ENCODE assay signal across 10 cellular contexts in genomic region chr1:26960625-26960966, GRCh38. TPM values are rescaled to one million over a fixed set of nuclear protein-coding genes. Genes with fewer than 3 reads are reported as not detected.
DNase-seq lines count a peak whose midpoint lies in the region; ATAC-seq and TF ChIP-seq lines count a peak whose summit lies in the region.
"Had no signal": no experiment of that assay in that cellular context is flagged by ENCODE, and none has a peak within 500 bp of the region (broad histone marks: within the 10 kb centered on the region; RNA-seq: fewer than 3 reads in every experiment).

No MANE protein-coding gene starts in this region.

- BruUV-seq in mammary epithelial cell (replicated peaks; lab: Mats Ljungman, UMichigan), result TSS peak; percentile 24

- no peaks in the 10 kb centered on the region for H4K20me1 ChIP-seq in mammary epithelial cell (ENCODE audit: insufficient read depth, low read length)

- no peak for DNase-seq in activated naive CD4-positive, alpha-beta T cell treated with anti-CD3 and anti-CD28 coated beads, Interleukin-2, amount 10 ng/mL, durations not matched to agents 7 days and 5 days
- DNase-seq in activated naive CD4-positive, alpha-beta T cell treated with Interleukin-2 at 50 U/mL for 16 hours, result no peak
- DNase-seq in mammary epithelial cell (no peak), lower lobe of right lung (no peak), transverse colon (no peak), substantia nigra (lab: John Stamatoyannopoulos, UW) (no peak), SKM-1 treated with dmso at 0.1 percent for 144 hours (lab: John Stamatoyannopoulos, UW; ENCODE audit: unreplicated experiment) (no peak)
- DNase-seq: BE2C, SIG-M5 had no signal

- no peaks in the 10 kb centered on the region for H3K36me3 ChIP-seq in mammary epithelial cell (ENCODE audit: insufficient read depth, low read length)
- no peaks in the 10 kb centered on the region for H3K36me3 ChIP-seq in lower lobe of right lung
- no peaks in the 10 kb centered on the region for H3K36me3 ChIP-seq in transverse colon
- H3K36me3 ChIP-seq: BE2C had no signal

- peaks cover 69% of the 10 kb centered on the region for H3K79me2 ChIP-seq in mammary epithelial cell (ENCODE audit: insufficient read depth, low read length)

- peak in 1 of 2 donors; percentile 3 for ATAC-seq in lower lobe of right lung
- ATAC-seq in GM19467 (IDR thresholded peaks at IDR 0.05; ENCODE audit: unreplicated experiment), result no peak

- H3K27ac ChIP-seq in mammary epithelial cell (ENCODE audit: insufficient read depth, low read depth, low read length) (peak overlapping the region; percentile 85), lower lobe of right lung (peak overlapping the region; percentile 75), transverse colon (peak overlapping the region; percentile 64 to 83 (median 78)), substantia nigra (ENCODE audit: low read depth, low read length, poor library complexity, severe bottlenecking) (no peak overlapping the region)

- H3K9me3 Mint-ChIP-seq in activated naive CD4-positive, alpha-beta T cell treated with anti-CD3 and anti-CD28 coated beads, Interleukin-2, amount 10 ng/mL, durations not matched to agents 7 days and 5 days, result peaks cover 3% of the 10 kb centered on the region

- dilution Hi-C loops in mammary epithelial cell (cut with HindIII; ENCODE audit: low sequenced_read_pairs), result loop anchor here (5.0 kb wide), 2 partner anchors 37 to 58 kb away; partner anchors contain the start of gene GPATCH3

- H3K27me3 Mint-ChIP-seq in activated naive CD4-positive, alpha-beta T cell treated with anti-CD3 and anti-CD28 coated beads, Interleukin-2, amount 10 ng/mL, durations not matched to agents 7 days and 5 days, result peaks cover 71% of the 10 kb centered on the region

- no peak for TF ChIP-seq POLR2A in transverse colon (IDR thresholded peaks at IDR 0.05)

- H3K27ac Mint-ChIP-seq in activated naive CD4-positive, alpha-beta T cell treated with anti-CD3 and anti-CD28 coated beads, Interleukin-2, amount 10 ng/mL, durations not matched to agents 7 days and 5 days, result no peak overlapping the region

- H3K27me3 ChIP-seq in mammary epithelial cell (ENCODE audit: insufficient read depth, low read length) (no peaks in the 10 kb centered on the region), lower lobe of right lung (ENCODE audit: low read depth) (peaks cover 33% of the 10 kb centered on the region), transverse colon (peaks cover 44% of the 10 kb centered on the region)

- intact Hi-C loops in mammary epithelial cell (cut with micrococcal nuclease) (loop anchor here (2.0 kb wide), 1 partner anchor 66 kb away; no protein-coding TSS in a partner anchor), lower lobe of right lung (cut with DNase I) (no loop called here), transverse colon (cut with DNase I; ENCODE audit: low total_unique reads) (loop anchor here (5.0 kb wide), 1 partner anchor 112 kb away; no protein-coding TSS in a partner anchor)

- peak overlapping the region; percentile 97 for H3K4me2 ChIP-seq in mammary epithelial cell (ENCODE audit: insufficient read depth, low read depth, low read length)

- H3K4me3 ChIP-seq in mammary epithelial cell (replicated peaks in 1 of 3; ENCODE audit: insufficient read depth in 1 of 3, low read depth in 2 of 3, low read length in 3 of 3), result peak overlapping the region; percentile 92 to 99 (median 98)
- peak overlapping the region; percentile 64 for H3K4me3 ChIP-seq in lower lobe of right lung
- H3K4me3 ChIP-seq in transverse colon, result peak overlapping the region; percentile 25 to 71 (median 64)

- no peaks in the 10 kb centered on the region for H3K36me3 Mint-ChIP-seq in activated naive CD4-positive, alpha-beta T cell treated with anti-CD3 and anti-CD28 coated beads, Interleukin-2, amount 10 ng/mL, durations not matched to agents 7 days and 5 days

- peak overlapping the region; percentile 74 for H3K4me3 Mint-ChIP-seq in activated naive CD4-positive, alpha-beta T cell treated with anti-CD3 and anti-CD28 coated beads, Interleukin-2, amount 10 ng/mL, durations not matched to agents 7 days and 5 days

- H3K4me1 ChIP-seq in mammary epithelial cell (ENCODE audit: insufficient read depth, low read length) (peaks cover 33% of the 10 kb centered on the region), lower lobe of right lung (peaks cover 17% of the 10 kb centered on the region), transverse colon (peaks cover 0 to 20% (median 12%) of the 10 kb centered on the region in 4 donors)
- H3K4me1 ChIP-seq: BE2C had no signal

- H3K9ac ChIP-seq in mammary epithelial cell (ENCODE audit: insufficient read depth, low read length), result peak overlapping the region; percentile 96

- WGBS in mammary epithelial cell (ENCODE audit: low coverage, missing lambda C conversion rate), result 0% methylated on average over 3 of the region's 3 CpGs
- WGBS in transverse colon (ENCODE audit: low coverage in 1 of 2), 2 donors, result 27% methylated on average over 3 of the region's 3 CpGs; no CpG with 5 or more reads in 1 of the 2 donors

- peak overlapping the region; percentile 84 for H2AFZ ChIP-seq in mammary epithelial cell (ENCODE audit: low read depth, low read length)

- CTCF ChIA-PET in activated naive CD4-positive, alpha-beta T cell treated with anti-CD3 and anti-CD28 coated beads, Interleukin-2, amount 10 ng/mL, durations not matched to agents 7 days and 5 days (lab: Charles Lee), result interaction anchor here (0.9 kb wide), 1 partner anchor 9 kb away, joined by 3 read pairs; no protein-coding TSS in a partner anchor
- CTCF ChIA-PET in mammary epithelial cell (lab: Charles Lee; ENCODE audit: low non-redundant PET), result interaction anchor here (0.7 kb wide), 1 partner anchor 339 kb away, joined by 4 read pairs; no protein-coding TSS in a partner anchor

- in situ Hi-C loops in mammary epithelial cell (cut with MboI; ENCODE audit: low sequenced_read_pairs in 2 of 2) (no loop called here), transverse colon (cut with MboI; ENCODE audit: low pct_ligation_motif_present in 1 of 4, low pct_unique_long_range_greater_than_20kb in 1 of 4, low sequenced_read_pairs in 3 of 4) (no loop called here)

- TF ChIP-seq CTCF in mammary epithelial cell (conservative IDR thresholded peaks at IDR 0.05 in 1 of 2, IDR thresholded peaks at IDR 0.05 in 1 of 2; ENCODE audit: extremely low read depth in 1 of 2, insufficient read depth in 1 of 2, low read depth in 1 of 2, low read length in 2 of 2) (no peak), lower lobe of right lung (IDR thresholded peaks at IDR 0.05) (no peak), transverse colon (IDR thresholded peaks at IDR 0.05) (peak in 1 of 5 experiments; percentile 8)

- no peak for TF ChIP-seq EP300 in transverse colon (IDR thresholded peaks at IDR 0.05; ENCODE audit: low read depth)

- H3K9me3 ChIP-seq in mammary epithelial cell (replicated peaks; ENCODE audit: insufficient read depth, low read length) (no peaks in the 10 kb centered on the region), lower lobe of right lung (no peaks in the 10 kb centered on the region), transverse colon (no peaks in the 10 kb centered on the region)
- H3K9me3 ChIP-seq: BE2C had no signal

- H3K4me1 Mint-ChIP-seq in activated naive CD4-positive, alpha-beta T cell treated with anti-CD3 and anti-CD28 coated beads, Interleukin-2, amount 10 ng/mL, durations not matched to agents 7 days and 5 days, result peaks cover 13% of the 10 kb centered on the region

RNA-seq across cellular contexts. Expression of gene KDF1, which starts 0.3 kb away (rescaled TPM):
- total RNA-seq in mammary epithelial cell, result 10 to 100 TPM; 15.2 to 24.7 TPM
- polyA plus RNA-seq in mammary epithelial cell, result 26.4 TPM
- polyA minus RNA-seq in mammary epithelial cell, result 25.0 TPM
- 8.1 TPM for total RNA-seq in lower lobe of right lung
- total RNA-seq in transverse colon, result 10 to 100 TPM; 11.6 to 36.2 (median 29.8) TPM

RNA-seq across cellular contexts. Expression of gene TRNP1, which starts 32.9 kb away (rescaled TPM):
- total RNA-seq in mammary epithelial cell (100 to 1,000 TPM in 1 of 2 donors, 10 to 100 TPM in 1; 99.0 to 142 TPM), lower lobe of right lung (15.3 TPM), transverse colon (1 to 10 TPM in 2 of 4 donors, under 1 TPM in 1, not detected in 1; 0.80 to 4.1 (median 2.3) TPM)
- polyA plus RNA-seq in mammary epithelial cell, result 196 TPM
- polyA minus RNA-seq in mammary epithelial cell, result 75.9 TPM

RNA-seq across cellular contexts. Expression of gene NUDC, which starts 39.1 kb away (rescaled TPM):
- 10 to 100 TPM; 22.7 to 96.8 TPM for total RNA-seq in mammary epithelial cell
- polyA plus RNA-seq in mammary epithelial cell, result 61.7 TPM
- 90.6 TPM for polyA minus RNA-seq in mammary epithelial cell
- total RNA-seq in lower lobe of right lung, result 56.7 TPM
- 10 to 100 TPM; 10.8 to 39.9 (median 27.6) TPM for total RNA-seq in transverse colon

RNA-seq across cellular contexts. Expression of gene NR0B2, which starts 46.8 kb away (rescaled TPM):
- total RNA-seq in mammary epithelial cell (not detected), lower lobe of right lung (2.2 TPM), transverse colon (1 to 10 TPM in 1 of 4 donors, under 1 TPM in 1, not detected in 2; 0.95 to 2.7 TPM)
- not detected for polyA plus RNA-seq in mammary epithelial cell
- not detected for polyA minus RNA-seq in mammary epithelial cell

RNA-seq across cellular contexts. Expression of gene TENT5B, which starts 52.1 kb away (rescaled TPM):
- total RNA-seq in mammary epithelial cell (10 to 100 TPM; 23.4 to 50.7 TPM), lower lobe of right lung (21.1 TPM), transverse colon (10 to 100 TPM in 1 of 4 donors, 1 to 10 TPM in 3; 5.2 to 22.5 (median 8.3) TPM)
- 21.8 TPM for polyA plus RNA-seq in mammary epithelial cell
- polyA minus RNA-seq in mammary epithelial cell, result 24.1 TPM
